In the genomic region with DNA sequence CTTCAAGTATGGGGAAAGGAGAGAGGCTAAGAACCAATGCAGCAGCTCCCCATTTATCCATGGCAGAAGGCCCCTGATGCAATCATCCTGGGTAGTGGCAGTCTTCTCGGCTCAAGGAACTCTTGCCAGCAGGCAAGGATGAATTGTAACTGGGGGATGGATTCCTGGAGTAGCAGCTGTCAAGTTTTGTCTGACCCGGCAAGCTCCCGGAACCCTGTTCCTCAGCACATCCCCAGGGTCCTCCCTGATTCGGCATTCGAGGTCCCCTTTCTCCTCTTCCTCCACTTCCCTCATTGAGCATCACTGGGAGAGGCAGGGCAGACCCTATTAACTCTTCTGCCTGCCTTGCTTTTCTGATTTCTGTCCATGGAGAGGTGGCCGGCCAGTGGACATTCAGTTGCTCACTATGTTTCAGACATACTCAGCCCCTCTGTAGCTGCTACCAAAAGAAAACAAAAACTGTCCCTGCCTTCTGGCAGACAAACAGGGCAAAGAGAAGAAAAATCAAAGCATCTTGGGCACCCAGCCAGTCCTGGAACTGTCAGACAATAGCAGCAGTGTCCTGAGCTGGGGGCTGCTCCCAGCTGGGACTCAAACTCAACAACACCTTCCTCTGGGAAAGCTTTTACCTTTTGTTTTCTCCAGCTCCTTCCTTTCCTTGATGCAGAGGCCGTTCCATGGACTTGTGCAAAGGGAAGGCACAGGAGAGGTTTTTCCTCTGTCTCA, we compare ENCODE assay signal across 1 cellular context.
TF ChIP-seq lines count a peak whose summit lies in the region.

No MANE protein-coding gene starts in this region.

TF ChIP-seq in HepG2, 621 proteins besides CTCF, POLR2A, EP300 and RAD21:
- no peak for TF ChIP-seq ZNF563 (CRISPR knock-in tag; IDR thresholded peaks at IDR 0.05)
- TF ChIP-seq ZNF7 (CRISPR knock-in tag; IDR thresholded peaks at IDR 0.05), result no peak
- no peak for TF ChIP-seq ZNF326 (CRISPR knock-in tag; IDR thresholded peaks at IDR 0.05; ENCODE audit: borderline replicate concordance)
- TF ChIP-seq RBAK (CRISPR knock-in tag; IDR thresholded peaks at IDR 0.05), result peak; percentile 80; the same call in 1 of the 2 replicates
- TF ChIP-seq ZNF20 (CRISPR knock-in tag; IDR thresholded peaks at IDR 0.05), result no peak
- no peak for TF ChIP-seq ZNF720 (CRISPR knock-in tag; IDR thresholded peaks at IDR 0.05)
- no peak for TF ChIP-seq MED1 (CRISPR knock-in tag; IDR thresholded peaks at IDR 0.05)
- TF ChIP-seq ZFP82 (CRISPR knock-in tag; IDR thresholded peaks at IDR 0.05; ENCODE audit: borderline replicate concordance), result no peak
- no peak for TF ChIP-seq ZNF691 (CRISPR knock-in tag; IDR thresholded peaks at IDR 0.05; ENCODE audit: borderline replicate concordance, low read depth)
- no peak for TF ChIP-seq NFE2L1 (CRISPR knock-in tag; IDR thresholded peaks at IDR 0.05; ENCODE audit: borderline replicate concordance)
- no peak for TF ChIP-seq ZNF468 (CRISPR knock-in tag; IDR thresholded peaks at IDR 0.05)
- no peak for TF ChIP-seq ZBTB2 (CRISPR knock-in tag; IDR thresholded peaks at IDR 0.05; ENCODE audit: low read depth)
- TF ChIP-seq CREBL2 (CRISPR knock-in tag; IDR thresholded peaks at IDR 0.05; ENCODE audit: borderline replicate concordance), result no peak
- TF ChIP-seq IKZF4 (CRISPR knock-in tag; IDR thresholded peaks at IDR 0.05; ENCODE audit: borderline replicate concordance, low read depth, not compliant biosample characterization), result no peak
- no peak for TF ChIP-seq ZBTB20 (CRISPR knock-in tag; IDR thresholded peaks at IDR 0.05; ENCODE audit: borderline replicate concordance, low read depth)
- TF ChIP-seq ZNF510 (CRISPR knock-in tag; IDR thresholded peaks at IDR 0.05; ENCODE audit: low read depth), result no peak
- TF ChIP-seq, protein P1, sequence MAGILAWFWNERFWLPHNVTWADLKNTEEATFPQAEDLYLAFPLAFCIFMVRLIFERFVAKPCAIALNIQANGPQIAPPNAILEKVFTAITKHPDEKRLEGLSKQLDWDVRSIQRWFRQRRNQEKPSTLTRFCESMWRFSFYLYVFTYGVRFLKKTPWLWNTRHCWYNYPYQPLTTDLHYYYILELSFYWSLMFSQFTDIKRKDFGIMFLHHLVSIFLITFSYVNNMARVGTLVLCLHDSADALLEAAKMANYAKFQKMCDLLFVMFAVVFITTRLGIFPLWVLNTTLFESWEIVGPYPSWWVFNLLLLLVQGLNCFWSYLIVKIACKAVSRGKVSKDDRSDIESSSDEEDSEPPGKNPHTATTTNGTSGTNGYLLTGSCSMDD (CRISPR knock-in tag; IDR thresholded peaks at IDR 0.05), result no peak
- no peak for TF ChIP-seq NCOA2 (CRISPR knock-in tag; IDR thresholded peaks at IDR 0.05)
- no peak for TF ChIP-seq CREB1 (IDR thresholded peaks at IDR 0.05)
- TF ChIP-seq CREB1 (CRISPR knock-in tag; IDR thresholded peaks at IDR 0.05), result peak; percentile 23; the same call in 1 of the 2 replicates
- TF ChIP-seq PAF1 (CRISPR knock-in tag; IDR thresholded peaks at IDR 0.05), result no peak
- TF ChIP-seq SOX13 (IDR thresholded peaks at IDR 0.05), result no peak
- TF ChIP-seq SOX13 (CRISPR knock-in tag; conservative IDR thresholded peaks at IDR 0.05 in 1 of 2, IDR thresholded peaks at IDR 0.05 in 1 of 2), result peak in 1 of 2 experiments; percentile 50; a peak in 1 of 4 replicates
- TF ChIP-seq PHF21A (CRISPR knock-in tag; IDR thresholded peaks at IDR 0.05), result no peak
- TF ChIP-seq SOX6 (IDR thresholded peaks at IDR 0.05), result no peak
- peak; percentile 25; the same call in 1 of the 2 replicates for TF ChIP-seq SOX6 (CRISPR knock-in tag; IDR thresholded peaks at IDR 0.05)
- TF ChIP-seq ZNF569 (CRISPR knock-in tag; IDR thresholded peaks at IDR 0.05; ENCODE audit: borderline replicate concordance), result no peak
- no peak for TF ChIP-seq MLXIP (CRISPR knock-in tag; IDR thresholded peaks at IDR 0.05; ENCODE audit: borderline replicate concordance)
- no peak for TF ChIP-seq NFATC3 (CRISPR knock-in tag; IDR thresholded peaks at IDR 0.05)
- no peak for TF ChIP-seq SNAPC5 (CRISPR knock-in tag; IDR thresholded peaks at IDR 0.05; ENCODE audit: borderline replicate concordance)
- no peak for TF ChIP-seq ZSCAN22 (CRISPR knock-in tag; IDR thresholded peaks at IDR 0.05)
- peak; percentile 71 for TF ChIP-seq TFAP4 (IDR thresholded peaks at IDR 0.05; ENCODE audit: borderline replicate concordance, low read depth)
- TF ChIP-seq, protein P2, sequence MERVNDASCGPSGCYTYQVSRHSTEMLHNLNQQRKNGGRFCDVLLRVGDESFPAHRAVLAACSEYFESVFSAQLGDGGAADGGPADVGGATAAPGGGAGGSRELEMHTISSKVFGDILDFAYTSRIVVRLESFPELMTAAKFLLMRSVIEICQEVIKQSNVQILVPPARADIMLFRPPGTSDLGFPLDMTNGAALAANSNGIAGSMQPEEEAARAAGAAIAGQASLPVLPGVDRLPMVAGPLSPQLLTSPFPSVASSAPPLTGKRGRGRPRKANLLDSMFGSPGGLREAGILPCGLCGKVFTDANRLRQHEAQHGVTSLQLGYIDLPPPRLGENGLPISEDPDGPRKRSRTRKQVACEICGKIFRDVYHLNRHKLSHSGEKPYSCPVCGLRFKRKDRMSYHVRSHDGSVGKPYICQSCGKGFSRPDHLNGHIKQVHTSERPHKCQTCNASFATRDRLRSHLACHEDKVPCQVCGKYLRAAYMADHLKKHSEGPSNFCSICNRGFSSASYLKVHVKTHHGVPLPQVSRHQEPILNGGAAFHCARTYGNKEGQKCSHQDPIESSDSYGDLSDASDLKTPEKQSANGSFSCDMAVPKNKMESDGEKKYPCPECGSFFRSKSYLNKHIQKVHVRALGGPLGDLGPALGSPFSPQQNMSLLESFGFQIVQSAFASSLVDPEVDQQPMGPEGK (CRISPR knock-in tag; IDR thresholded peaks at IDR 0.05), result peak; percentile 35; the same call in 1 of the 2 replicates
- TF ChIP-seq SOX5 (CRISPR knock-in tag; IDR thresholded peaks at IDR 0.05; ENCODE audit: borderline replicate concordance), result peak; percentile 55; the same call in 1 of the 2 replicates
- TF ChIP-seq TMF1 (CRISPR knock-in tag; IDR thresholded peaks at IDR 0.05; ENCODE audit: low read depth), result no peak
- TF ChIP-seq, protein P3, sequence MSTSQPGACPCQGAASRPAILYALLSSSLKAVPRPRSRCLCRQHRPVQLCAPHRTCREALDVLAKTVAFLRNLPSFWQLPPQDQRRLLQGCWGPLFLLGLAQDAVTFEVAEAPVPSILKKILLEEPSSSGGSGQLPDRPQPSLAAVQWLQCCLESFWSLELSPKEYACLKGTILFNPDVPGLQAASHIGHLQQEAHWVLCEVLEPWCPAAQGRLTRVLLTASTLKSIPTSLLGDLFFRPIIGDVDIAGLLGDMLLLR (CRISPR knock-in tag; IDR thresholded peaks at IDR 0.05), result no peak
- TF ChIP-seq KLF15 (CRISPR knock-in tag; IDR thresholded peaks at IDR 0.05; ENCODE audit: borderline replicate concordance), result no peak
- TF ChIP-seq GATAD2A (CRISPR knock-in tag; IDR thresholded peaks at IDR 0.05), result 0 out of 2 replicates have a peak, but pooled peaks have one; percentile 18
- TF ChIP-seq GATAD1 (CRISPR knock-in tag; IDR thresholded peaks at IDR 0.05), result no peak
